ENCODE assay signal across 27 cellular contexts in the genomic region with DNA sequence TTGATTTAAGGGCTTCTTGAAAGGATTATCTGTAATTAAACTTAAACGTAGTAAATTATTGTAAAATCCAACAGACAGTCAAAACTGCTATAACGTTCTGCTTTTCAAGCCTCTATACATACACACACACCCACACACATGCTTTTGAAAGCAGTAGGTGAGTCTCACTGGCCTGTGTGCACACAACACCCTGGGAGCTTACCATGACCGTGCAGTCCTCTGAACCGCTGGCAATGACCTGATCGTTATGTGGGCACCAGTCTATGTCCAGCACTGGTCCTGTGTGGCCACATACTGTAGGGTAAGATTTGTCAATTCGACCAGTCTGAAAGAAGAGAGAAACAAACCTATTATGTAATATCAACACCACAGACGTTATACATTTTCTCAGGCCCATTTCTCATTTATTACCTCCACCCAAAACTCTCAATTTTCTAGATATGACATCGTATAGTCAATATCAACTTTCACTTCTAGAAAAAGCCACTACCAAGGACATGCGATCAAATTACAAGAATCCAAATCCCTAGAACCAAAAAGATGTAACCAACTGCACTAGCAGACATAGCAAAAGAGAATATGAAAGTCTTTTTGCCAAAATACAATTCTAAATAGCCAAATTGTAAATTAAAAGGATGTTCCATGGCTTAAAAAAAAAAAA. TPM values are rescaled to one million over a fixed set of nuclear protein-coding genes. Genes with fewer than 3 reads are reported as not detected.
DNase-seq lines count a peak whose midpoint lies in the region; ATAC-seq and TF ChIP-seq lines count a peak whose summit lies in the region.
"Had no signal": no experiment of that assay in that cellular context is flagged by ENCODE, and none has a peak within 500 bp of the region (broad histone marks: within the 10 kb centered on the region; RNA-seq: fewer than 3 reads in every experiment).

No MANE protein-coding gene starts in this region.

- ATAC-seq in T-helper 17 cell, result no peak
- ATAC-seq in gastroesophageal sphincter, result no peak
- ATAC-seq in GM18498 (IDR thresholded peaks at IDR 0.05; ENCODE audit: unreplicated experiment), result no peak

- H3K9ac ChIP-seq in stomach smooth muscle (ENCODE audit: low read length in 2 of 2), result no peak overlapping the region
- H3K9ac ChIP-seq: BLaER1 had no signal

- no peaks in the 10 kb centered on the region for H3K9me3 Mint-ChIP-seq in activated T-cell treated with anti-CD3 and anti-CD28 coated beads, Interleukin-2, amount 50 U/mL, for 24 hours
- H3K9me3 Mint-ChIP-seq: IgD-negative memory B cell, naive B cell had no signal

- H3K27ac ChIP-seq in gastroesophageal sphincter (peak overlapping the region; percentile 34 to 96 (median 80)), stomach smooth muscle (ENCODE audit: low read length) (peak overlapping the region; percentile 53)
- H3K27ac ChIP-seq: BLaER1, SJCRH30, skin epidermis, VCaP had no signal

- peaks cover 29% of the 10 kb centered on the region for H3K36me3 Mint-ChIP-seq in activated T-cell treated with anti-CD3 and anti-CD28 coated beads, Interleukin-2, amount 50 U/mL, for 24 hours (ENCODE audit: low read depth)
- H3K36me3 Mint-ChIP-seq in T-helper 17 cell (ENCODE audit: low read depth), result peaks cover 10% of the 10 kb centered on the region

- H3K36me3 ChIP-seq in gastroesophageal sphincter (peaks cover 0 to 29% of the 10 kb centered on the region in 2 donors), stomach smooth muscle (ENCODE audit: control insufficient read depth in 2 of 2, insufficient read depth in 2 of 2, low read length in 2 of 2) (peaks cover 6 to 11% of the 10 kb centered on the region in 2 donors)

- no peak for TF ChIP-seq CTCF in gastroesophageal sphincter (IDR thresholded peaks at IDR 0.05)

- H3K4me3 ChIP-seq in gastroesophageal sphincter (no peak overlapping the region), stomach smooth muscle (ENCODE audit: low read length in 2 of 2) (no peak overlapping the region)
- H3K4me3 ChIP-seq: BLaER1, esophagus squamous epithelium, MG63, SJCRH30, skin epidermis had no signal

- H3K4me3 Mint-ChIP-seq in activated T-cell treated with anti-CD3 and anti-CD28 coated beads, Interleukin-2, amount 50 U/mL, for 24 hours, result no peak overlapping the region
- H3K4me3 Mint-ChIP-seq in T-helper 17 cell, result no peak overlapping the region
- H3K4me3 Mint-ChIP-seq: IgD-negative memory B cell had no signal

- peak overlapping the region; percentile 16 for H3K27ac Mint-ChIP-seq in activated T-cell treated with anti-CD3 and anti-CD28 coated beads, Interleukin-2, amount 50 U/mL, for 24 hours
- peak overlapping the region; percentile 27 for H3K27ac Mint-ChIP-seq in T-helper 17 cell
- H3K27ac Mint-ChIP-seq: IgD-negative memory B cell had no signal

- H3K4me1 ChIP-seq in gastroesophageal sphincter, result peaks cover 7 to 81% (median 15%) of the 10 kb centered on the region in 3 donors
- no peaks in the 10 kb centered on the region for H3K4me1 ChIP-seq in stomach smooth muscle (ENCODE audit: control insufficient read depth, insufficient read depth, low read length)
- H3K4me1 ChIP-seq: BLaER1, esophagus squamous epithelium, SJCRH30 had no signal

- no peaks in the 10 kb centered on the region for H3K27me3 ChIP-seq in gastroesophageal sphincter
- no peaks in the 10 kb centered on the region for H3K27me3 ChIP-seq in stomach smooth muscle (ENCODE audit: control insufficient read depth in 1 of 2, insufficient read depth in 2 of 2, low read length in 2 of 2)
- H3K27me3 ChIP-seq: BLaER1, esophagus squamous epithelium, MG63, SJCRH30 had no signal

- peaks cover 10% of the 10 kb centered on the region for H3K4me1 Mint-ChIP-seq in activated T-cell treated with anti-CD3 and anti-CD28 coated beads, Interleukin-2, amount 50 U/mL, for 24 hours (ENCODE audit: low read depth)
- H3K4me1 Mint-ChIP-seq in T-helper 17 cell, result peaks cover 9% of the 10 kb centered on the region

- no peak for TF ChIP-seq POLR2A in gastroesophageal sphincter (IDR thresholded peaks at IDR 0.05)

- TF ChIP-seq EP300 in gastroesophageal sphincter (IDR thresholded peaks at IDR 0.05), result no peak

- 67 to 76% methylated on average over 9 of the region's 9 CpGs for WGBS in gastroesophageal sphincter (ENCODE audit: low coverage in 1 of 2), 2 donors

- DNase-seq in activated T-cell treated with anti-CD3 and anti-CD28 coated beads, Interleukin-2, amount 50 U/mL, for 24 hours, result no peak
- DNase-seq in activated T-cell treated with anti-CD3 and anti-CD28 coated beads, Interleukin-2, amount 50 U/mL, for 48 hours, result no peak
- DNase-seq in T-helper 17 cell (no peak), OCI-M1 (lab: John Stamatoyannopoulos, UW) (no peak)
- no peak for DNase-seq in activated CD4-positive, alpha-beta T cell treated with anti-CD3 and anti-CD28 coated beads for 48 hours
- DNase-seq: 8988T; activated CD4-positive, alpha-beta T cell treated with anti-CD3 and anti-CD28 coated beads, Interleukin-2, amount 50 U/mL, for 4 hours; activated naive CD4-positive, alpha-beta T cell treated with Interleukin-2 at 50 U/mL for 16 hours; activated T-cell treated with anti-CD3 and anti-CD28 coated beads for 4 hours; aorta; effector CD8-positive, alpha-beta T cell; esophagus squamous epithelium; mammary epithelial cell; MG63; naive B cell; NCI-H1436 treated with DMSO at 0.1 percent for 48 hours; SJCRH30; stimulated activated CD4-positive, alpha-beta T cell treated with anti-CD3 and anti-CD28 coated beads, Interleukin-2, amount 100 ng/mL, for 24 hours; stimulated activated naive CD4-positive, alpha-beta T cell treated with Interleukin-2 at 50 U/mL for 16 hours; trophoblast cell had no signal

- no peaks in the 10 kb centered on the region for H3K9me3 ChIP-seq in T-helper 17 cell (ENCODE audit: control insufficient read depth, low read length, poor library complexity, severe bottlenecking)
- no peaks in the 10 kb centered on the region for H3K9me3 ChIP-seq in gastroesophageal sphincter
- H3K9me3 ChIP-seq in stomach smooth muscle (ENCODE audit: control insufficient read depth in 2 of 2, low read length in 2 of 2), result no peaks in the 10 kb centered on the region
- H3K9me3 ChIP-seq: BLaER1, esophagus squamous epithelium, MG63, SJCRH30 had no signal

- H3K27me3 Mint-ChIP-seq in activated T-cell treated with anti-CD3 and anti-CD28 coated beads, Interleukin-2, amount 50 U/mL, for 24 hours, result no peaks in the 10 kb centered on the region
- no peaks in the 10 kb centered on the region for H3K27me3 Mint-ChIP-seq in T-helper 17 cell
- H3K27me3 Mint-ChIP-seq: IgD-negative memory B cell, naive B cell had no signal

RNA-seq across cellular contexts. Expression of gene SELPLG, which starts 44.5 kb away (rescaled TPM):
- total RNA-seq in T-helper 17 cell (100 to 1,000 TPM in 1 of 2 donors, 10 to 100 TPM in 1; 91.3 to 131 TPM), gastroesophageal sphincter (10 to 100 TPM in 1 of 4 donors, 1 to 10 TPM in 3; 3.6 to 12.4 (median 5.5) TPM)

RNA-seq across cellular contexts. Expression of gene CORO1C, which starts 53.1 kb away (rescaled TPM):
- total RNA-seq in T-helper 17 cell, result 10 to 100 TPM; 13.3 to 61.1 TPM
- total RNA-seq in gastroesophageal sphincter, result 100 to 1,000 TPM; 277 to 473 (median 342) TPM

Comparison
In these comparisons a context has a peak if more than half of its experiments do, and no peak if none do; other contexts are left out.
1. RNA of gene SELPLG, which starts 44.5 kb away (total RNA-seq): 91.3 to 131 TPM in T-helper 17 cell; 3.6 to 12.4 TPM in gastroesophageal sphincter; every median in the first group is over 4 times any median in the second.
2. RNA of gene CORO1C, which starts 53.1 kb away (total RNA-seq): 277 to 473 TPM in gastroesophageal sphincter; 13.3 to 61.1 TPM in T-helper 17 cell; every median in the first group is over 4 times any median in the second.